12 cellular contexts compared by ENCODE assay signal in genomic region chrX:17697191-17697590, GRCh38. TPM values are rescaled to one million over a fixed set of nuclear protein-coding genes. Genes with fewer than 3 reads are reported as not detected.
DNase-seq lines count a peak whose midpoint lies in the region; ATAC-seq and TF ChIP-seq lines count a peak whose summit lies in the region.
"Had no signal": no experiment of that assay in that cellular context is flagged by ENCODE, and none has a peak within 500 bp of the region (broad histone marks: within the 10 kb centered on the region; RNA-seq: fewer than 3 reads in every experiment).

No MANE protein-coding gene starts in this region.

- H3K4me1 ChIP-seq in A673 (ENCODE audit: insufficient read depth, low read length, poor library complexity, severe bottlenecking) = no peaks in the 10 kb centered on the region
- peaks cover 6% of the 10 kb centered on the region for H3K4me1 ChIP-seq in RWPE2 (ENCODE audit: insufficient read depth, poor library complexity, severe bottlenecking)
- H3K4me1 ChIP-seq in transverse colon = no peaks in the 10 kb centered on the region

- TF ChIP-seq POLR2A in transverse colon (IDR thresholded peaks at IDR 0.05) = no peak

- no peak overlapping the region for H3K27ac ChIP-seq in A673 (ENCODE audit: low read depth, low read length, poor library complexity, severe bottlenecking)
- no peak overlapping the region for H3K27ac ChIP-seq in RWPE2 (ENCODE audit: poor library complexity, severe bottlenecking)
- no peak overlapping the region for H3K27ac ChIP-seq in transverse colon
- H3K27ac ChIP-seq: epithelial cell of prostate had no signal

- H3K9me3 ChIP-seq in A673 (ENCODE audit: low read depth, low read length, poor library complexity, severe bottlenecking) (no peaks in the 10 kb centered on the region), RWPE2 (ENCODE audit: severe bottlenecking) (no peaks in the 10 kb centered on the region), transverse colon (no peaks in the 10 kb centered on the region)

- peak; percentile 6 for DNase-seq in A673 (ENCODE audit: low spot score)
- peak; percentile 16 for DNase-seq in EL
- no peak for DNase-seq in RWPE2 (ENCODE audit: low spot score)
- peak; percentile 18 for DNase-seq in fibroblast of villous mesenchyme (ENCODE audit: low read depth)
- no peak for DNase-seq in transverse colon
- no peak for DNase-seq in SHP77 treated with DMSO at 0.1 percent for 48 hours (lab: John Stamatoyannopoulos, UW)
- DNase-seq: activated T-cell treated with anti-CD3 and anti-CD28 coated beads, Interleukin-2, amount 50 U/mL, for 24 hours; NCI-H2081 treated with DMSO at 0.1 percent for 48 hours; Right ventricle myocardium superior had no signal

- no peak for TF ChIP-seq CTCF in A673 (conservative IDR thresholded peaks at IDR 0.05; ENCODE audit: low read depth, low read length)
- TF ChIP-seq CTCF in RWPE2 (IDR thresholded peaks at IDR 0.05; ENCODE audit: poor library complexity, severe bottlenecking) = peak; percentile 11
- TF ChIP-seq CTCF in fibroblast of villous mesenchyme (IDR thresholded peaks at IDR 0.05; ENCODE audit: insufficient read depth, low read depth, low read length) = no peak
- TF ChIP-seq CTCF in transverse colon (IDR thresholded peaks at IDR 0.05) = no peak

- intact Hi-C loops in A673 (cut with micrococcal nuclease; ENCODE audit: unreplicated experiment) (no loop called here), transverse colon (cut with DNase I; ENCODE audit: low total_unique reads) (no loop called here)

- H3K4me3 ChIP-seq in A673 (ENCODE audit: low read depth, low read length, poor library complexity, severe bottlenecking) (no peak overlapping the region), RWPE2 (ENCODE audit: severe bottlenecking) (no peak overlapping the region), fibroblast of villous mesenchyme (ENCODE audit: low read depth, low read length) (no peak overlapping the region), transverse colon (no peak overlapping the region)

- ATAC-seq in RWPE2 (ENCODE audit: low read depth) (peak; percentile 14; the same call in 1 of the 3 replicates), GM21717 (IDR thresholded peaks at IDR 0.05; ENCODE audit: unreplicated experiment) (no peak), HG03135 (IDR thresholded peaks at IDR 0.05; ENCODE audit: unreplicated experiment) (no peak)

- no TSS peak for BruUV-seq in A673 (replicated peaks; lab: Mats Ljungman, UMichigan)

- no peaks in the 10 kb centered on the region for H3K36me3 ChIP-seq in A673 (ENCODE audit: insufficient read depth, low read length, poor library complexity, severe bottlenecking)
- no peaks in the 10 kb centered on the region for H3K36me3 ChIP-seq in RWPE2 (ENCODE audit: low read depth)
- H3K36me3 ChIP-seq in transverse colon = no peaks in the 10 kb centered on the region

- POLR2A ChIA-PET in A673 (lab: Charles Lee; ENCODE audit: low non-redundant PET) = no interaction called here

- TF ChIP-seq EP300 in transverse colon (IDR thresholded peaks at IDR 0.05; ENCODE audit: low read depth) = no peak

- in situ Hi-C loops in transverse colon (cut with MboI; ENCODE audit: low pct_ligation_motif_present in 1 of 4, low pct_unique_long_range_greater_than_20kb in 1 of 4, low sequenced_read_pairs in 3 of 4) = loop anchor here in 1 of 4 donors (25.0 kb wide), 1 partner anchor 460 kb away; no protein-coding TSS in a partner anchor

- WGBS in transverse colon (ENCODE audit: low coverage in 1 of 2), 2 donors = 83% methylated on average over 1 of the region's 1 CpG; no CpG with 5 or more reads in 1 of the 2 donors

- CTCF ChIA-PET in A673 (lab: Charles Lee) = no interaction called here

- H3K27me3 ChIP-seq in A673 (replicated peaks; ENCODE audit: insufficient read depth, low read depth, low read length, poor library complexity) = peaks cover 5% of the 10 kb centered on the region
- no peaks in the 10 kb centered on the region for H3K27me3 ChIP-seq in RWPE2 (ENCODE audit: insufficient read depth, poor library complexity, severe bottlenecking)
- no peaks in the 10 kb centered on the region for H3K27me3 ChIP-seq in transverse colon

RNA-seq across cellular contexts. Expression of gene SCML1, which starts 40.1 kb away (rescaled TPM):
- total RNA-seq in A673 (2021) (13.0 and 14.1 TPM in 2 replicates), fibroblast of villous mesenchyme (5.8 and 12.5 TPM in 2 replicates), transverse colon (10 to 100 TPM in 3 of 4 donors, 1 to 10 TPM in 1; 9.7 to 21.1 (median 13.8) TPM)

Comparison
In these comparisons a context has a peak if more than half of its experiments do, and no peak if none do; other contexts are left out.
1. DNase-seq: peak in A673 (single experiment), EL (single experiment) and fibroblast of villous mesenchyme (single experiment); none in RWPE2 (single experiment), transverse colon (single experiment) and SHP77 treated with DMSO at 0.1 percent for 48 hours (single experiment).